ENCODE assay signal across 1 cellular context in the genomic region with DNA sequence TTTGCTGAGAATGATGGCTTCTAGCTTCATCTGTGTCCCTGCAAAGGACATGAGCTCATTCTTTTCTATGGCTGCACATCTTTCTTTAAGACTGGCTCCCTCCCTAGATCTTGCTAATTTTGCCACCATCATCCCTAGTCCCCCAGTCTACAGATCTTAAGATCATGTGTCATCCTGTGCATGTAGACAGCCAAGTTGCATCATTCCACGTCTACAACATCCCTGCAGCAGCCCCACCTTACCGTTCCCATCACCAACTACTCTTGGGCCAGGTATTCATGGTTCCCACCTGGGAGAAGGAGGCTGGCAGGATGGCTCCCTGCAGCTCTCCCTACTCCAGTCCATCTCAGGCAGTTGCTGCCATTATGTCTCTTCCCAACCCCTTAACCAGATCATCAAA.
TF ChIP-seq lines count a peak whose summit lies in the region.

No MANE protein-coding gene starts in this region.

TF ChIP-seq in HepG2, 621 proteins besides CTCF, POLR2A, EP300 and RAD21 (continued from another document):
- TF ChIP-seq ARHGAP35 (CRISPR knock-in tag; IDR thresholded peaks at IDR 0.05; ENCODE audit: borderline replicate concordance) (no peak), RBM22 (optimal IDR thresholded peaks at IDR 0.05; ENCODE audit: low read length) (peak; percentile 49), SMYD3 (CRISPR knock-in tag; IDR thresholded peaks at IDR 0.05) (no peak), REXO4 (CRISPR knock-in tag; IDR thresholded peaks at IDR 0.05; ENCODE audit: borderline replicate concordance) (no peak), PTBP1 (IDR thresholded peaks at IDR 0.05; ENCODE audit: low read depth, low read length, poor library complexity, severe bottlenecking) (no peak), ZBTB38 (CRISPR knock-in tag; IDR thresholded peaks at IDR 0.05) (no peak), ZSCAN12 (CRISPR knock-in tag; IDR thresholded peaks at IDR 0.05) (no peak), ATF7 (IDR thresholded peaks at IDR 0.05) (peak; percentile 23; the same call in 1 of the 2 replicates), ATF7 (CRISPR knock-in tag; IDR thresholded peaks at IDR 0.05) (no peak), ATF5 (CRISPR knock-in tag; IDR thresholded peaks at IDR 0.05; ENCODE audit: low read depth) (no peak), ZNF280D (CRISPR knock-in tag; IDR thresholded peaks at IDR 0.05) (no peak), ATRX (CRISPR knock-in tag; IDR thresholded peaks at IDR 0.05; ENCODE audit: borderline replicate concordance) (no peak), BCLAF1 (IDR thresholded peaks at IDR 0.05) (no peak), ZNF737 (CRISPR knock-in tag; IDR thresholded peaks at IDR 0.05; ENCODE audit: borderline replicate concordance) (0 out of 2 replicates have a peak, but pooled peaks have one; percentile 41)
